8 cellular contexts compared by ENCODE assay signal in the genomic region with DNA sequence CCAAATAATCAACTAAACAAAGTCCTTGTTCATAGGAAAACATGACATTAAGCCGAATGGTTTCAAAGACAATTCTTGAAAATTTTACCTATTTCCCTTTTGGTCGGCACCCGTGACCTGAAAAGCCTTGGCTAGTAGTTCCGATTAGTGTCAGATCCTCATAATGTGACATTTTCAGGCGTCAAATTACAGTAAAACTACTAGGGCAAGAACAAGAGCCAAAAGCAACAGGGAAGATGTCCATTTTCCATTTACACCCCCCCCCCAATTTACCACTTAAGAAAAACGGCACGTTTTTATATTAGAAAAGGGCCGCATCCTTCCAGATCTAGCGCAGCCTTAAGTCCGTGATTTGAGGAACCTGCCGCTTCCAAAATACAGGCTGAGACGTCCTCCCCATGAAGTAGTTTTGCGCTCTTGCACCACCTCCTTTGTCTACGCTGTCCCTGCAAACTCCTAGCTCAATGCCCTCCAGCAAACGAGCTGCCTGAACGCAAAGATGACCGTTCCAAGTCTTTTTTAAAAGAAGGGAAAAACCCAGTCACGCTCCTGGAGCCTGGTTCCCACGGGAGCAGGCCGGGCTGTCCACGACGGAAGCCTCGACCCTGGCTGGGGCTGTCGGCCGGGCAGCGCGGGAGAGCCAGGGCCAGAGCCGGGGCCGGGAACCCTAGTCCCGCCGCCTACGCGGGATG. TPM values are rescaled to one million over a fixed set of nuclear protein-coding genes. Genes with fewer than 3 reads are reported as not detected.
DNase-seq lines count a peak whose midpoint lies in the region; ATAC-seq and TF ChIP-seq lines count a peak whose summit lies in the region.

No MANE protein-coding gene starts in this region.

- peaks cover 2% of the 10 kb centered on the region for H3K9me3 Mint-ChIP-seq in stimulated activated effector memory CD8-positive, alpha-beta T cell treated with anti-CD3 and anti-CD28 coated beads, Interleukin-12 subunit alpha, Interleukin-12 subunit beta, amount 100 ng/mL, for 72 hours

- H3K4me1 Mint-ChIP-seq in stimulated activated effector memory CD8-positive, alpha-beta T cell treated with anti-CD3 and anti-CD28 coated beads, Interleukin-12 subunit alpha, Interleukin-12 subunit beta, amount 100 ng/mL, for 72 hours, result peaks cover 30% of the 10 kb centered on the region

- peak overlapping the region; percentile 90 to 99 for H3K27ac ChIP-seq in coronary artery

- H3K4me3 ChIP-seq in coronary artery, result peak overlapping the region; percentile 99

- no peak for TF ChIP-seq CTCF in coronary artery (IDR thresholded peaks at IDR 0.05)

- peaks cover 10% of the 10 kb centered on the region for H3K36me3 Mint-ChIP-seq in stimulated activated effector memory CD8-positive, alpha-beta T cell treated with anti-CD3 and anti-CD28 coated beads, Interleukin-12 subunit alpha, Interleukin-12 subunit beta, amount 100 ng/mL, for 72 hours

- ATAC-seq in HG03159 (IDR thresholded peaks at IDR 0.05; ENCODE audit: unreplicated experiment), result peak; percentile 19
- ATAC-seq in SK-N-SH treated with all-trans-retinoic acid at 6 μM for 48 hours, result peak; percentile 72
- peak; percentile 37 for ATAC-seq in left colon
- ATAC-seq in stimulated activated effector memory CD8-positive, alpha-beta T cell treated with anti-CD3 and anti-CD28 coated beads, Interleukin-12 subunit alpha, Interleukin-12 subunit beta, amount 100 ng/mL, for 72 hours, result peak; percentile 17
- no peak for ATAC-seq in GM18520 (IDR thresholded peaks at IDR 0.05; ENCODE audit: unreplicated experiment)

- peak; percentile 67 for DNase-seq in Daoy (ENCODE audit: low read depth)
- DNase-seq in coronary artery (ENCODE audit: low spot score), result peak; percentile 81
- DNase-seq in left colon, result no peak
- DNase-seq in stimulated activated effector memory CD8-positive, alpha-beta T cell treated with anti-CD3 and anti-CD28 coated beads, Interleukin-12 subunit alpha, Interleukin-12 subunit beta, amount 100 ng/mL, for 72 hours (ENCODE audit: low spot score in 2 of 2), result no peak
- DNase-seq in NCI-H1930 (lab: John Stamatoyannopoulos, UW), result no peak

- intact Hi-C loops in left colon (cut with DNase I, micrococcal nuclease), result loop anchor here in 1 of 2 donors (10.0 kb wide), 1 partner anchor 156 kb away; no protein-coding TSS in a partner anchor

- H3K4me3 Mint-ChIP-seq in stimulated activated effector memory CD8-positive, alpha-beta T cell treated with anti-CD3 and anti-CD28 coated beads, Interleukin-12 subunit alpha, Interleukin-12 subunit beta, amount 100 ng/mL, for 72 hours, result peak overlapping the region; percentile 79

- peak overlapping the region; percentile 35 for H3K27ac Mint-ChIP-seq in stimulated activated effector memory CD8-positive, alpha-beta T cell treated with anti-CD3 and anti-CD28 coated beads, Interleukin-12 subunit alpha, Interleukin-12 subunit beta, amount 100 ng/mL, for 72 hours

TF ChIP-seq in SK-N-SH treated with all-trans-retinoic acid at 6 μM for 48 hours, 23 proteins besides CTCF, POLR2A, EP300 and RAD21:
- TF ChIP-seq ISL1 (CRISPR knock-in tag; IDR thresholded peaks at IDR 0.05) (no peak), RARB (CRISPR knock-in tag; IDR thresholded peaks at IDR 0.05) (no peak), ZFP30 (CRISPR knock-in tag; IDR thresholded peaks at IDR 0.05) (no peak), OSR1 (CRISPR knock-in tag; IDR thresholded peaks at IDR 0.05) (no peak), TOX (CRISPR knock-in tag; IDR thresholded peaks at IDR 0.05; ENCODE audit: borderline replicate concordance) (no peak), TSHZ2 (CRISPR knock-in tag; IDR thresholded peaks at IDR 0.05) (no peak), TCF4 (CRISPR knock-in tag; IDR thresholded peaks at IDR 0.05; ENCODE audit: borderline replicate concordance) (no peak), GLIS3 (CRISPR knock-in tag; IDR thresholded peaks at IDR 0.05) (no peak), ZNF565 (CRISPR knock-in tag; conservative IDR thresholded peaks at IDR 0.05; ENCODE audit: low read depth) (no peak), BACH2 (CRISPR knock-in tag; IDR thresholded peaks at IDR 0.05; ENCODE audit: borderline replicate concordance) (no peak)
- TF ChIP-seq, protein P1, sequence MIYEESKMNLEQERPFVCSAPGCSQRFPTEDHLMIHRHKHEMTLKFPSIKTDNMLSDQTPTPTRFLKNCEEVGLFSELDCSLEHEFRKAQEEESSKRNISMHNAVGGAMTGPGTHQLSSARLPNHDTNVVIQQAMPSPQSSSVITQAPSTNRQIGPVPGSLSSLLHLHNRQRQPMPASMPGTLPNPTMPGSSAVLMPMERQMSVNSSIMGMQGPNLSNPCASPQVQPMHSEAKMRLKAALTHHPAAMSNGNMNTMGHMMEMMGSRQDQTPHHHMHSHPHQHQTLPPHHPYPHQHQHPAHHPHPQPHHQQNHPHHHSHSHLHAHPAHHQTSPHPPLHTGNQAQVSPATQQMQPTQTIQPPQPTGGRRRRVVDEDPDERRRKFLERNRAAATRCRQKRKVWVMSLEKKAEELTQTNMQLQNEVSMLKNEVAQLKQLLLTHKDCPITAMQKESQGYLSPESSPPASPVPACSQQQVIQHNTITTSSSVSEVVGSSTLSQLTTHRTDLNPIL (CRISPR knock-in tag; IDR thresholded peaks at IDR 0.05; ENCODE audit: low read depth), result no peak
- TF ChIP-seq, protein P2, sequence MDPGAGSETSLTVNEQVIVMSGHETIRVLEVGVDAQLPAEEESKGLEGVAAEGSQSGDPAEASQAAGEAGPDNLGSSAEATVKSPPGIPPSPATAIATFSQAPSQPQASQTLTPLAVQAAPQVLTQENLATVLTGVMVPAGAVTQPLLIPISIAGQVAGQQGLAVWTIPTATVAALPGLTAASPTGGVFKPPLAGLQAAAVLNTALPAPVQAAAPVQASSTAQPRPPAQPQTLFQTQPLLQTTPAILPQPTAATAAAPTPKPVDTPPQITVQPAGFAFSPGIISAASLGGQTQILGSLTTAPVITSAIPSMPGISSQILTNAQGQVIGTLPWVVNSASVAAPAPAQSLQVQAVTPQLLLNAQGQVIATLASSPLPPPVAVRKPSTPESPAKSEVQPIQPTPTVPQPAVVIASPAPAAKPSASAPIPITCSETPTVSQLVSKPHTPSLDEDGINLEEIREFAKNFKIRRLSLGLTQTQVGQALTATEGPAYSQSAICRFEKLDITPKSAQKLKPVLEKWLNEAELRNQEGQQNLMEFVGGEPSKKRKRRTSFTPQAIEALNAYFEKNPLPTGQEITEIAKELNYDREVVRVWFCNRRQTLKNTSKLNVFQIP (CRISPR knock-in tag; IDR thresholded peaks at IDR 0.05; ENCODE audit: borderline replicate concordance, low read depth), result no peak
TF ChIP-seq in SK-N-SH treated with all-trans-retinoic acid at 6 μM for 48 hours: peak in this region for 0.

RNA-seq across cellular contexts. Expression of gene RNF130, which starts 0.7 kb away (rescaled TPM):
- total RNA-seq in Daoy (2014; rRNA removed; shearing (Covaris generic)), result 37.4 and 42.2 TPM in 2 replicates
- 10 to 100 TPM; 39.7 to 52.1 TPM for total RNA-seq in left colon

Comparison
In these comparisons a context has a peak if more than half of its experiments do, and no peak if none do; other contexts are left out.
1. DNase-seq: peak in Daoy (single experiment) and coronary artery (single experiment); none in left colon (0 of 2), stimulated activated effector memory CD8-positive, alpha-beta T cell treated with anti-CD3 and anti-CD28 coated beads, Interleukin-12 subunit alpha, Interleukin-12 subunit beta, amount 100 ng/mL, for 72 hours (0 of 2) and NCI-H1930 (0 of 2).